ENCODE assay signal across 17 cellular contexts in the genomic region with DNA sequence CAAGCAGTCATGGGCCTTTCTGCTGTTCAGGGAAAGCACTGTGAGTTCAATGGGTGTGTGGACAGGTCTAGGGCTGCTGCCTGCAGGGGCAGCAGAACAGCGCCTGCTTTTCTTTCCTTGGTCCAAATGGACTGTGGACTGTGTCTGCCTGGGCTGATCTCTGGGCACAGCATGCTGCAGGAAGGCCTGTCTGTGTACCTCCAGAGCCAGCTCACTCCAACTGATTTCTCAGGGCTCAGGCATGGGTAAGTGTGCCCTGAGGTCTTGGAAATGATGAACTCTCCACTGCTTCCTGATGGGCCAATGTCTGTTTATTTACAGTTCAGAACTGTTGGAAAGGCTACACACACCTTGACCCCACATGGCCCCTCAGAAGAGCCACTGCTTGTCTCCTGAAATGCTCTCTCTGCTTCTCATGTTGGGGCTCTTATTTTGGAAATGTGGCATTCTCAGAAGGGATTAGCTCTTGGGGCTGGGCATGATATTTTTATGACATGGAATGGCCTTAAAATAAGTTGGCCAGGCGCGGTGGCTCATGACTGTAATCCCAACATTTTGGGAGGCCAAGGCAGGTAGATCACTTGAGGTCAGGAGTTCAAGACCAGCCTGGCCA.
"Had no signal": no experiment of that assay in that cellular context is flagged by ENCODE, and none has a peak within 500 bp of the region (broad histone marks: within the 10 kb centered on the region; RNA-seq: fewer than 3 reads in every experiment).

No MANE protein-coding gene starts in this region.

- H3K4me1 Mint-ChIP-seq: activated CD4-positive, alpha-beta T cell treated with anti-CD3 and anti-CD28 coated beads for 36 hours; activated naive CD8-positive, alpha-beta T cell treated with anti-CD3 and anti-CD28 coated beads, Interleukin-2, amount 50 U/mL, for 24 hours; stimulated activated naive B cell treated with anti-CD40 and anti-IgM and Interleukin-4, amounts not matched to agents 10 μg/mL and 1 μg/mL and 100 μg/mL, for 72 hours; T-cell had no signal

- H3K4me3 Mint-ChIP-seq: activated CD4-positive, alpha-beta T cell treated with anti-CD3 and anti-CD28 coated beads for 36 hours; activated CD8-positive, alpha-beta T cell treated with anti-CD3 and anti-CD28 coated beads for 36 hours; activated naive CD8-positive, alpha-beta T cell treated with anti-CD3 and anti-CD28 coated beads, Interleukin-2, amount 50 U/mL, for 24 hours; nephron; stimulated activated naive B cell treated with anti-CD40 and anti-IgM and Interleukin-4, amounts not matched to agents 10 μg/mL and 1 μg/mL and 100 μg/mL, for 72 hours; T-cell; type B pancreatic cell had no signal

- FAIRE-seq: astrocyte had no signal

- DNase-seq: activated CD4-positive, alpha-beta T cell treated with anti-CD3 and anti-CD28 coated beads for 36 hours; activated CD8-positive, alpha-beta T cell treated with anti-CD3 and anti-CD28 coated beads for 36 hours; activated naive CD4-positive, alpha-beta T cell treated with Interleukin-2 at 50 U/mL for 16 hours; activated naive CD8-positive, alpha-beta T cell treated with anti-CD3 and anti-CD28 coated beads, Interleukin-2, amount 50 U/mL, for 24 hours; cortex of kidney; effector memory CD4-positive, alpha-beta T cell; erythroblast; mesenchymal stem cell; stimulated activated CD4-positive, alpha-beta T cell treated with anti-CD3 and anti-CD28 coated beads, Interleukin-2, amount 100 ng/mL, for 24 hours; stimulated activated naive B cell treated with anti-CD40 and anti-IgM and Interleukin-4, amounts not matched to agents 10 μg/mL and 1 μg/mL and 100 μg/mL, for 72 hours; T-cell; T1000 had no signal

- H3K4me3 ChIP-seq: SK-N-MC had no signal

- H3K27ac Mint-ChIP-seq: activated CD4-positive, alpha-beta T cell treated with anti-CD3 and anti-CD28 coated beads for 36 hours; activated CD8-positive, alpha-beta T cell treated with anti-CD3 and anti-CD28 coated beads for 36 hours; activated naive CD8-positive, alpha-beta T cell treated with anti-CD3 and anti-CD28 coated beads, Interleukin-2, amount 50 U/mL, for 24 hours; nephron; stimulated activated naive B cell treated with anti-CD40 and anti-IgM and Interleukin-4, amounts not matched to agents 10 μg/mL and 1 μg/mL and 100 μg/mL, for 72 hours; T-cell; type B pancreatic cell had no signal

- ATAC-seq: activated CD4-positive, alpha-beta T cell treated with anti-CD3 and anti-CD28 coated beads for 36 hours; activated CD8-positive, alpha-beta T cell treated with anti-CD3 and anti-CD28 coated beads for 36 hours; activated naive CD8-positive, alpha-beta T cell treated with anti-CD3 and anti-CD28 coated beads, Interleukin-2, amount 50 U/mL, for 24 hours; stimulated activated naive B cell treated with anti-CD40 and anti-IgM and Interleukin-4, amounts not matched to agents 10 μg/mL and 1 μg/mL and 100 μg/mL, for 72 hours; T-cell had no signal

- H3K27me3 Mint-ChIP-seq: activated CD4-positive, alpha-beta T cell treated with anti-CD3 and anti-CD28 coated beads for 36 hours; activated CD8-positive, alpha-beta T cell treated with anti-CD3 and anti-CD28 coated beads for 36 hours; activated naive CD8-positive, alpha-beta T cell treated with anti-CD3 and anti-CD28 coated beads, Interleukin-2, amount 50 U/mL, for 24 hours; stimulated activated naive B cell treated with anti-CD40 and anti-IgM and Interleukin-4, amounts not matched to agents 10 μg/mL and 1 μg/mL and 100 μg/mL, for 72 hours; T-cell; type B pancreatic cell had no signal

- H3K27ac ChIP-seq: SK-N-MC, VCaP had no signal

- H3K9me3 Mint-ChIP-seq: activated CD8-positive, alpha-beta T cell treated with anti-CD3 and anti-CD28 coated beads for 36 hours; activated naive CD8-positive, alpha-beta T cell treated with anti-CD3 and anti-CD28 coated beads, Interleukin-2, amount 50 U/mL, for 24 hours; nephron; stimulated activated naive B cell treated with anti-CD40 and anti-IgM and Interleukin-4, amounts not matched to agents 10 μg/mL and 1 μg/mL and 100 μg/mL, for 72 hours; T-cell; type B pancreatic cell had no signal
